ENCODE assay signal across 9 cellular contexts in the genomic region with DNA sequence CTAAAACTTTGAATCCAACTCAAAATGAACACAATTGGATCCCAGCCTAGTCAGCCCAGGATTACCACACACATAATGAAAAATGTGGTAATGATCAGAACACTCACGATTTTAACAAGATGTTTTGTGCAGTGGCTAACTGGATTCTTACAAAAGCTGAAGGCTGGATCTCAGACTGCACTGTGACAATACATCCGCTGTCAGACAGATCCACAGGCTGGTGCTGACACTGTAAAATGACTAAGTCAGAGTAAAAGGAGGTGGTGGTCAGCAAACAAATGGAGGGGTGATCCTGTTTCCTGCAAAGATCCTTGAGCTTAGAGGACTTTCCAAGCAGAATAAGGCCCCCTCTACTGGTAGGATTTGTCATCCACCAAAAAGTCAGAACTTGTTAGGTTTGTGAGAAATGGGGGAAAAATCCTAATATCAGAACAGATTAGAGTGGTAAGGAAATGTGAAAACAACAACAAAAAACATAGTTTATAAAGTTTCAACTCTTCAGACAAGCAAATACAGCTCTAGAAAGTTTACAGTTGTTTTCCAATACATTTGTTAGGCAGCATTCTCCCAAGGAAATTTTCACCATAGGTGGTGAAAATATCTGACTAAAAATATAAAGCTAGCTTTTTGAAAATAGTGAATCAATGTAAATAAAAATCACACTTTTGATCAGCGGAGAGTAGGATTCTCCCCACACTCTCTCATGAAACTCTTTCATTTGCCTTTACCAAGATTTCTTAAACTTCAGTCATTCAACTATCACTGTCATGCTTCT.
DNase-seq lines count a peak whose midpoint lies in the region; ATAC-seq and TF ChIP-seq lines count a peak whose summit lies in the region.
"Had no signal": no experiment of that assay in that cellular context is flagged by ENCODE, and none has a peak within 500 bp of the region (broad histone marks: within the 10 kb centered on the region; RNA-seq: fewer than 3 reads in every experiment).

No MANE protein-coding gene starts in this region.

- H3K36me3 ChIP-seq in ascending aorta (no peaks in the 10 kb centered on the region), iPS DF 6.9 (ENCODE audit: control insufficient read depth, insufficient read depth, low read length) (no peaks in the 10 kb centered on the region), subcutaneous abdominal adipose tissue (ENCODE audit: control insufficient read depth in 5 of 5, insufficient read depth in 5 of 5, low read length in 5 of 5) (no peaks in the 10 kb centered on the region)

- H3K27ac Mint-ChIP-seq in activated naive CD4-positive, alpha-beta T cell treated with anti-CD3 and anti-CD28 coated beads, Interleukin-2, amount 50 U/mL, for 72 hours: no peak overlapping the region
- H3K27ac Mint-ChIP-seq: dendritic cell treated with granulocyte-macrophage colony-stimulating factor and Interleukin-4, amounts not matched to agents 40 ng/mL and 50 ng/mL, for 4 days had no signal

- H3K4me3 ChIP-seq in ascending aorta (peak overlapping the region in 1 of 2 donors; percentile 23), iPS DF 6.9 (ENCODE audit: low read length) (no peak overlapping the region), subcutaneous abdominal adipose tissue (ENCODE audit: low read depth in 1 of 5, low read length in 5 of 5) (peak overlapping the region in 1 of 5 donors; percentile 25)

- peak; percentile 20 for ATAC-seq in activated naive CD4-positive, alpha-beta T cell treated with anti-CD3 and anti-CD28 coated beads, Interleukin-2, amount 50 U/mL, for 72 hours
- ATAC-seq in HG02981 (IDR thresholded peaks at IDR 0.05; ENCODE audit: unreplicated experiment): no peak
- ATAC-seq in HG03378 (IDR thresholded peaks at IDR 0.05; ENCODE audit: unreplicated experiment): no peak

- H3K27ac ChIP-seq in ascending aorta (no peak overlapping the region), iPS DF 6.9 (ENCODE audit: low read length) (no peak overlapping the region), subcutaneous abdominal adipose tissue (ENCODE audit: low read depth, low read length) (peak overlapping the region; percentile 19)

- H3K9ac ChIP-seq in subcutaneous abdominal adipose tissue (ENCODE audit: low read length in 5 of 5): no peak overlapping the region

- WGBS in iPS DF 6.9 (ENCODE audit: insufficient coverage, insufficient read length): no CpG with 5 or more reads among the region's 3 CpGs

- H3K9me3 Mint-ChIP-seq in activated naive CD4-positive, alpha-beta T cell treated with anti-CD3 and anti-CD28 coated beads, Interleukin-2, amount 50 U/mL, for 72 hours: peaks cover 0 to 4% of the 10 kb centered on the region in 2 donors
- H3K9me3 Mint-ChIP-seq: dendritic cell treated with granulocyte-macrophage colony-stimulating factor and Interleukin-4, amounts not matched to agents 40 ng/mL and 50 ng/mL, for 4 days had no signal

- TF ChIP-seq CTCF in ascending aorta (IDR thresholded peaks at IDR 0.05): peak in 2 of 3 experiments; percentile 56 to 62

- H3K4me1 ChIP-seq in ascending aorta: no peaks in the 10 kb centered on the region
- no peaks in the 10 kb centered on the region; the same call in 1 of the 2 replicates for H3K4me1 ChIP-seq in iPS DF 6.9 (ENCODE audit: control insufficient read depth, insufficient read depth, low read length)
- peaks cover 0 to 16% (median 14%) of the 10 kb centered on the region in 5 donors for H3K4me1 ChIP-seq in subcutaneous abdominal adipose tissue (ENCODE audit: control insufficient read depth in 5 of 5, insufficient read depth in 5 of 5, low read length in 5 of 5)

- intact Hi-C loops in ascending aorta (cut with DNase I): loop anchor here (5.0 kb wide), 1 partner anchor 267 kb away; no protein-coding TSS in a partner anchor

- no peak for DNase-seq in activated naive CD4-positive, alpha-beta T cell treated with anti-CD3 and anti-CD28 coated beads, Interleukin-2, amount 50 U/mL, for 72 hours (ENCODE audit: low spot score in 2 of 2)
- DNase-seq in activated naive CD4-positive, alpha-beta T cell treated with Interleukin-2 at 50 U/mL for 16 hours: no peak
- DNase-seq in NCI-H1048 (lab: John Stamatoyannopoulos, UW): peak; percentile 36
- DNase-seq in ascending aorta (ENCODE audit: low spot score in 2 of 2): no peak
- peak; percentile 45 for DNase-seq in iPS DF 6.9 (ENCODE audit: low read depth, low spot score)

- H3K9me3 ChIP-seq in ascending aorta (no peaks in the 10 kb centered on the region), iPS DF 6.9 (ENCODE audit: control insufficient read depth, insufficient read depth, low read length) (no peaks in the 10 kb centered on the region), subcutaneous abdominal adipose tissue (ENCODE audit: control insufficient read depth in 5 of 5, low read length in 5 of 5) (no peaks in the 10 kb centered on the region)

- H3K27me3 ChIP-seq in ascending aorta (no peaks in the 10 kb centered on the region), iPS DF 6.9 (ENCODE audit: control insufficient read depth, insufficient read depth, low read length) (no peaks in the 10 kb centered on the region), subcutaneous abdominal adipose tissue (ENCODE audit: control insufficient read depth in 5 of 5, insufficient read depth in 4 of 5, low read length in 5 of 5) (no peaks in the 10 kb centered on the region)

- peaks cover 6 to 12% of the 10 kb centered on the region in 2 donors for H3K36me3 Mint-ChIP-seq in activated naive CD4-positive, alpha-beta T cell treated with anti-CD3 and anti-CD28 coated beads, Interleukin-2, amount 50 U/mL, for 72 hours

Comparison
In these comparisons a context has a peak if more than half of its experiments do, and no peak if none do; other contexts are left out.
1. ATAC-seq: peak in activated naive CD4-positive, alpha-beta T cell treated with anti-CD3 and anti-CD28 coated beads, Interleukin-2, amount 50 U/mL, for 72 hours (2 of 2); none in HG02981 (single experiment) and HG03378 (single experiment).
2. DNase-seq: peak in NCI-H1048 (single experiment) and iPS DF 6.9 (single experiment); none in activated naive CD4-positive, alpha-beta T cell treated with anti-CD3 and anti-CD28 coated beads, Interleukin-2, amount 50 U/mL, for 72 hours (0 of 2), activated naive CD4-positive, alpha-beta T cell treated with Interleukin-2 at 50 U/mL for 16 hours (single experiment) and ascending aorta (0 of 2).